29 cellular contexts compared by ENCODE assay signal in the genomic region with DNA sequence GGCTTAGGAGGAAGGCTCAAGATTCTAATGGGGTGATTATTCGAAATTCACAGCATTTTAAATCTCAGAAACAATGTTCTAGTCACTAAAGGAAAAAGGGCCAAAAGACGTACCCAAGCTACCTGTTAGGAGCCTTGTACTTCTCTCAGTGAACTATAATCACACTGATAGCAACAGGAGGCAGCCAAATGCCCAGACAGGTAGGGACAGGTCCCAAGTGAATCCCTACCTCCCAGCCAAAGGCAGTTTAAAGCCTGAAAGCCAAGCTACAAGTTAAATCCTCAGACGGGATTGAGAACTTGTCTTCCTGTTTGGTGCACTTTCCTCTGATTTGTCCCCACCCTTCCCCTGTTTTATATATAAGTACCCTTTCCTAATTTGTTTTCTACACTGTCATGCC. TPM values are rescaled to one million over a fixed set of nuclear protein-coding genes. Genes with fewer than 3 reads are reported as not detected.
"Had no signal": no experiment of that assay in that cellular context is flagged by ENCODE, and none has a peak within 500 bp of the region (broad histone marks: within the 10 kb centered on the region; RNA-seq: fewer than 3 reads in every experiment).

No MANE protein-coding gene starts in this region.

- H3K9me3 Mint-ChIP-seq: natural killer cell had no signal

- FAIRE-seq: colon, endothelial cell of umbilical vein, frontal cortex had no signal

- H3K36me3 ChIP-seq: esophagus squamous epithelium, gastroesophageal sphincter, heart left ventricle, left lung, lower lobe of right lung had no signal

- H3K4me3 ChIP-seq: coronary artery, dorsolateral prefrontal cortex, esophagus squamous epithelium, gastroesophageal sphincter, heart left ventricle, hepatocyte, left lung, lower lobe of right lung had no signal

- H3K27me3 ChIP-seq: dorsolateral prefrontal cortex, esophagus squamous epithelium, gastroesophageal sphincter, heart left ventricle, hepatocyte, left lung had no signal

- H3K79me2 ChIP-seq: hepatocyte had no signal

- H3K4me2 ChIP-seq: hepatocyte had no signal

- H3K36me3 Mint-ChIP-seq: immature natural killer cell; memory B cell; naive thymus-derived CD4-positive, alpha-beta T cell; natural killer cell had no signal

- H3K4me1 ChIP-seq: esophagus squamous epithelium, gastroesophageal sphincter, heart left ventricle, left lung, lower lobe of right lung had no signal

- H2AFZ ChIP-seq: hepatocyte had no signal

- H3K4me3 Mint-ChIP-seq: immature natural killer cell; memory B cell; naive thymus-derived CD4-positive, alpha-beta T cell; natural killer cell had no signal

- H3K27ac Mint-ChIP-seq: immature natural killer cell; memory B cell; naive thymus-derived CD4-positive, alpha-beta T cell; natural killer cell had no signal

- DNase-seq: dermis blood vessel endothelial cell; dorsolateral prefrontal cortex; effector CD4-positive, alpha-beta T cell; effector memory CD4-positive, alpha-beta T cell; erythroblast; esophagus squamous epithelium; foreskin fibroblast; heart left ventricle; hypothalamus; immature natural killer cell; islet precursor cell; left cardiac atrium; left lung; left ventricle myocardium superior; lower lobe of right lung; mesendoderm; midbrain; naive thymus-derived CD4-positive, alpha-beta T cell; natural killer cell had no signal

- H3K4me1 Mint-ChIP-seq: immature natural killer cell; memory B cell; naive thymus-derived CD4-positive, alpha-beta T cell; natural killer cell had no signal

- ATAC-seq: esophagus mucosa; gastroesophageal sphincter; heart left ventricle; left cardiac atrium; left lung; left ventricle myocardium superior; lower lobe of right lung; naive thymus-derived CD4-positive, alpha-beta T cell; natural killer cell had no signal

- H3K27ac ChIP-seq: coronary artery, dorsolateral prefrontal cortex, epithelial cell of prostate, esophagus squamous epithelium, gastroesophageal sphincter, heart left ventricle, hepatocyte, left lung, lower lobe of right lung had no signal

- H3K27me3 Mint-ChIP-seq: memory B cell had no signal

- H3K9me3 ChIP-seq: esophagus squamous epithelium, gastroesophageal sphincter, heart left ventricle, left lung, lower lobe of right lung had no signal

RNA-seq across cellular contexts. Expression of gene HHIP, which starts 24.3 kb away (rescaled TPM):
- total RNA-seq: esophagus mucosa, esophagus squamous epithelium, left ventricle myocardium superior, mononuclear cell, natural killer cell had no signal
- polyA plus RNA-seq: immature natural killer cell; naive thymus-derived CD4-positive, alpha-beta T cell had no signal
